Comparison of ENCODE assay signal across 12 cellular contexts in the genomic region with DNA sequence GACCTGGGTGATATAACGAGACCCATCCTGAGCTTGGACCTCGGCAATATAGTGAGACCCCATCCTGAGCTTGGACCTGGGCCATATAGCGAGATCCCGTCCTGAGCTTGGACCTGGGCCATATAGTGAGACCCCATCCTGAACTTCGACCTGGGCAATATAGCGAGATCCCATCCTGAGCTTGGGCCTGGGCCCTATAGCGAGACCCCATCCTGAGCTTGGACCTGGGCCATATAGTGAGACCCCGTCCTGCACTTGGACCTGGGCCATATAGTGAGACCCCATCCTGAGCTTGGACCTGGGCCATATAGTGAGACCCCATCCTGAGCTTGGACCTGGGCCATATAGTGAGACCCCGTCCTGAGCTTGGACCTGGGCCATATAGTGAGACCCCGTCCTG. TPM values are rescaled to one million over a fixed set of nuclear protein-coding genes. Genes with fewer than 3 reads are reported as not detected.
"Had no signal": no experiment of that assay in that cellular context is flagged by ENCODE, and none has a peak within 500 bp of the region (broad histone marks: within the 10 kb centered on the region; RNA-seq: fewer than 3 reads in every experiment).

No MANE protein-coding gene starts in this region.

RNA-seq across cellular contexts. Expression of a gene that starts 22.2 kb away (rescaled TPM):
- total RNA-seq: activated naive CD4-positive, alpha-beta T cell treated with anti-CD3 and anti-CD28 coated beads for 36 hours; activated naive CD4-positive, alpha-beta T cell treated with anti-CD3 and anti-CD28 coated beads, Interleukin-2, amount 50 U/mL, for 72 hours; activated naive CD8-positive, alpha-beta T cell treated with anti-CD3 and anti-CD28 coated beads for 36 hours; activated naive CD8-positive, alpha-beta T cell treated with anti-CD3 and anti-CD28 coated beads, Interleukin-2, amount 10 ng/mL, durations not matched to agents 7 days and 5 days; activated T-cell treated with anti-CD3 and anti-CD28 coated beads, Interleukin-2, amount 50 U/mL, for 4 hours; activated T-helper 1 cell treated with anti-CD3 and anti-CD28 coated beads, Interleukin-12 subunit alpha, Interleukin-12 subunit beta, Interleukin-2, Interleukin-4 antibody, amounts not matched to agents 30 ng/mL and 10 ng/mL and 1 ng/mL, durations not matched to agents 14 hours and 24 hours and 36 hours; activated T-helper 17 cell treated with anti-CD3 and anti-CD28 coated beads, Interleukin-2, amount 50 U/mL, for 72 hours; activated T-helper 2 cell treated with anti-CD3 and anti-CD28 coated beads, Interferon-gamma antibody, Interleukin-2, Interleukin-4, amounts not matched to agents 10 μg/mL and 5 μg/mL and 100 μg/mL, durations not matched to agents 14 hours and 24 hours and 36 hours; ascending aorta; breast epithelium; cardiac septum; chondrocyte had no signal
